Comparison of ENCODE assay signal across 9 cellular contexts in genomic region chr6:169282043-169282442, GRCh38.
"Had no signal": no experiment of that assay in that cellular context is flagged by ENCODE, and none has a peak within 500 bp of the region (broad histone marks: within the 10 kb centered on the region; RNA-seq: fewer than 3 reads in every experiment).

No MANE protein-coding gene starts in this region.

- H3K27ac Mint-ChIP-seq: HFFc6, IgD-negative memory B cell had no signal

- H3K9me3 ChIP-seq: HAP-1 had no signal

- H3K27ac ChIP-seq: GM23248, HL-60 had no signal

- H3K4me3 Mint-ChIP-seq: HFFc6 had no signal

- DNase-seq: GM23248, GOT3, H7, HFFc6 had no signal

- H3K36me3 ChIP-seq: HAP-1 had no signal

- H3K4me3 ChIP-seq: GM23248, HAP-1 had no signal

- H3K36me3 Mint-ChIP-seq: IgD-negative memory B cell had no signal

- H3K4me1 Mint-ChIP-seq: IgD-negative memory B cell had no signal

- ATAC-seq: HCT116, HepG2 had no signal

- H3K9ac ChIP-seq: GM23248 had no signal

- H2AFZ ChIP-seq: GM23248 had no signal

- H3K4me1 ChIP-seq: HAP-1 had no signal

- H3K9me3 Mint-ChIP-seq: HFFc6, IgD-negative memory B cell had no signal
